In the genomic region with DNA sequence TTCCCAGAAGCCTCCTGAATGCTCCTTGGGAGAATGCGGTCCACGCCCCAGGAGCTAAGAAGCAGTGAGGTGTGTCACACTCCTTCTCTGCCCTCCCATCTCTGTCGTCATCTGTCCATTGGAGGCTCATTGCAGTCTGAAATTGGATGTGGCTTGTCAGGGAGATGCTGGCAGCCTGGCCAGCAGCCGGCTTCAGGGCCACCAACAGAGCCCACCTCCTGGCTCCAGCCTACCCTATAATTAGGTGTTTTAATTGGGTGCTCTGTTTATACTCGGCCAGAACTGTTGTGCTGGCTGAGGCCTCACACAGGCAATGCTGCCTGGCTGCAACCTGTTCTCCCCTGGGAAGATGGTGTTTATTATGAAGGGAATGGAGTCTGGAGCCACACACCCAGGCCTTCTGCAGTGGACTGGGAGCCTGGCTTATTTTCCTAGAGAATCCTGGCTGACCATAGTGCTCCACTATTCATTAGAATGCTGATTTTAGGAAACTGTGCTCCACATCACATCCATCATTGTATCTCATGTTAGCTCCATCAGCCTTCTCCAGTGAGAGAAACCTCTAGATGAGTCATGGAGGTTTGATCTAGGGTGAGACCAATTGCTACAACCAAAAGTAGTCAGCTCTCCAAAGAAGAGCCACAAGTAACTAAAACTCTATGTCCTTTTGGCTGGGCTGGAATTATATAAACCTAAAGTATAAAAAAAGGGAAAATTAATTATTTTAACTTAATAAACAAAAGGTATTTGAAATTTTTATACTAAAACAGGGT, we compare ENCODE assay signal across 12 cellular contexts.
A peak's percentile ranks its signal among the peaks of the same experiment; 100 is the strongest.
DNase-seq lines count a peak whose midpoint lies in the region; FAIRE-seq and TF ChIP-seq lines count a peak whose summit lies in the region.
"Had no signal": no experiment of that assay in that cellular context is flagged by ENCODE, and none has a peak within 500 bp of the region (broad histone marks: within the 10 kb centered on the region; RNA-seq: fewer than 3 reads in every experiment).

No MANE protein-coding gene starts in this region.

- TF ChIP-seq POLR2A in NB4 (IDR thresholded peaks at IDR 0.05; ENCODE audit: extremely low read depth, insufficient read length) (no peak), GM12892 (IDR thresholded peaks at IDR 0.05; ENCODE audit: low read depth, low read length) (no peak)

- no peaks in the 10 kb centered on the region for H3K9me3 ChIP-seq in osteoblast (ENCODE audit: low read depth, low read length)
- H3K9me3 ChIP-seq: gastrocnemius medialis, Peyer's patch had no signal

- peaks cover 68% of the 10 kb centered on the region for H3K79me2 ChIP-seq in osteoblast (ENCODE audit: insufficient read depth, low read length)

- H3K4me3 ChIP-seq in NB4 (ENCODE audit: low read depth, low read length) = no peak overlapping the region
- no peak overlapping the region for H3K4me3 ChIP-seq in osteoblast (ENCODE audit: insufficient read depth, low read length)
- H3K4me3 ChIP-seq: gastrocnemius medialis, Peyer's patch had no signal

- DNase-seq in ELF-1 (ENCODE audit: low read depth, low spot score) = peak; percentile 84
- peak; percentile 61 for DNase-seq in NB4 (ENCODE audit: low read depth)
- DNase-seq in amniotic epithelial cell (ENCODE audit: low read depth) = peak; percentile 48
- DNase-seq in osteoblast (ENCODE audit: insufficient read length, low spot score, missing footprints) = peak; percentile 91
- DNase-seq in GM12892 (ENCODE audit: insufficient read length) = no peak
- no peak for DNase-seq in globus pallidus (ENCODE audit: low spot score)
- DNase-seq in activated gamma-delta T cell (lab: John Stamatoyannopoulos, UW) = no peak
- DNase-seq: activated T-cell treated with anti-CD3 and anti-CD28 coated beads for 4 hours; central memory CD4-positive, alpha-beta T cell; gastrocnemius medialis; Peyer's patch had no signal

- H3K36me3 ChIP-seq in osteoblast (ENCODE audit: insufficient read depth, low read length) = no peaks in the 10 kb centered on the region
- H3K36me3 ChIP-seq: gastrocnemius medialis, Peyer's patch had no signal

- no peak overlapping the region for H3K27ac ChIP-seq in osteoblast (ENCODE audit: low read depth, low read length)
- H3K27ac ChIP-seq: gastrocnemius medialis, Peyer's patch had no signal

- H3K4me1 ChIP-seq in osteoblast (ENCODE audit: insufficient read depth, low read length) = peaks cover 28% of the 10 kb centered on the region
- H3K4me1 ChIP-seq: gastrocnemius medialis had no signal

- H2AFZ ChIP-seq in osteoblast (ENCODE audit: low read length) = no peak overlapping the region

- no peak for TF ChIP-seq CTCF in NB4 (IDR thresholded peaks at IDR 0.05; ENCODE audit: low read depth, low read length)
- TF ChIP-seq CTCF in osteoblast (IDR thresholded peaks at IDR 0.05; ENCODE audit: extremely low read depth, low read depth, low read length) = no peak

- no peak overlapping the region for H3K4me2 ChIP-seq in osteoblast (ENCODE audit: insufficient read depth, low read length)

- no peak for FAIRE-seq in GM12892 (lab: Jason Lieb, UNC)
- FAIRE-seq: TTC549 had no signal

- peaks cover 16% of the 10 kb centered on the region for H4K20me1 ChIP-seq in osteoblast (ENCODE audit: insufficient read depth, low read length)

- no peaks in the 10 kb centered on the region for H3K27me3 ChIP-seq in osteoblast (ENCODE audit: insufficient read depth, low read length)
- H3K27me3 ChIP-seq: gastrocnemius medialis, Peyer's patch had no signal

Comparison
In these comparisons a context has a peak if more than half of its experiments do, and no peak if none do; other contexts are left out.
1. DNase-seq: peak in ELF-1 (single experiment), NB4 (single experiment), amniotic epithelial cell (single experiment) and osteoblast (single experiment); none in GM12892 (single experiment), globus pallidus (single experiment) and activated gamma-delta T cell (single experiment).